1 cellular context compared by ENCODE assay signal in the genomic region with DNA sequence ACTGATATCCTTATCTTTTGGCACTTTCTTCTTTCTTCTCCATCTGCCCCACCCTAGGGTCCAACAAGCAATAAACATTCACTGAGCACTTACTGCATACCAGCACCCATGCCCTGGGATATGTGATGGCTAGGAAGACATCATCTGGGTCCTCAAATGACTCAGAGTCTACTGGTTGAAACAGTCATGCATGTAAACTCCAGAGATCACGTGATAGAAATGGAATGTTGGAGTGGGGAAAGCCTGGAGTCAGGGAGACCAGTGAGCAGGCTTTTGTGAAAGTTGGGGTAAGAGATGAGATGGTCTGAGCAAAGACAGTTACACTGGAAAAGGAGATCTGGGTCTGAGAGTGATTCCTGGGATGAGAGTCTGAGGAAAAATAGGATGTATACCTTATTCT.
TF ChIP-seq lines count a peak whose summit lies in the region.

No MANE protein-coding gene starts in this region.

TF ChIP-seq in IMR-90, 13 proteins besides CTCF, POLR2A, EP300 and RAD21:
- TF ChIP-seq CEBPB (IDR thresholded peaks at IDR 0.05; ENCODE audit: low read depth, low read length) (no peak), FOS (IDR thresholded peaks at IDR 0.05; ENCODE audit: low read depth, low read length) (no peak), BHLHE40 (IDR thresholded peaks at IDR 0.05; ENCODE audit: low read depth, low read length) (no peak), RCOR1 (IDR thresholded peaks at IDR 0.05; ENCODE audit: insufficient replicate concordance, low read length) (no peak), CHD1 (IDR thresholded peaks at IDR 0.05; ENCODE audit: low read depth, low read length) (no peak), ELK1 (IDR thresholded peaks at IDR 0.05; ENCODE audit: borderline replicate concordance, low read depth, low read length) (no peak), USF2 (IDR thresholded peaks at IDR 0.05; ENCODE audit: low read depth, low read length) (peak; percentile 58)
TF ChIP-seq in IMR-90: peak in this region for 1.
